In the genomic region with DNA sequence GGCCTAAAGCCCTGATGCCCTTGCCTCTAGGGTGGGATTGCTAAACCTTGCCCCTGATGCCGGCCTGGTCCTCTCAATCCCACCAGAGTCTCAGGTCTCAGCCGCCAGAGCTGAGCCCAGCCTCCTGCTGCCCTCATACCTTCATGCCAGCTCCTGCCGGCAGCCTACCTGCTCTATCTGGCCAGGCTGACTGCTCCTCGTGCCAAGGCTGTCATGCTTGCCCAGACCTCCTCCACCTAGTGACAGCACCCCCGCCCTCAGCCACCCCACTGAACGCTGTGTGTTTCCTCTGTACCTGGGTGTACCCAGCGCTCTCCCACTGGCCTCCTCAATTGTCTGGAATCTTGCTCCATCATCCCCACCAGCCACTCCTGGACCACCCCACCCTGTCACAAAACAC, we compare ENCODE assay signal across 16 cellular contexts.
DNase-seq lines count a peak whose midpoint lies in the region; ATAC-seq, FAIRE-seq and TF ChIP-seq lines count a peak whose summit lies in the region.
"Had no signal": no experiment of that assay in that cellular context is flagged by ENCODE, and none has a peak within 500 bp of the region (broad histone marks: within the 10 kb centered on the region; RNA-seq: fewer than 3 reads in every experiment).

No MANE protein-coding gene starts in this region.

- no peak overlapping the region for H2BK12ac ChIP-seq in neuronal stem cell (ENCODE audit: low read length)

- TF ChIP-seq POLR2A in HepG2 (IDR thresholded peaks at IDR 0.05; ENCODE audit: insufficient read depth in 1 of 2, low read depth in 2 of 2, low read length in 2 of 2), result no peak
- no peak for TF ChIP-seq POLR2A in thyroid gland (IDR thresholded peaks at IDR 0.05)

- no peaks in the 10 kb centered on the region for H3K36me3 ChIP-seq in HepG2 (replicated peaks in 1 of 2; ENCODE audit: control insufficient read depth in 1 of 2, insufficient read depth in 2 of 2, low read length in 2 of 2)
- H3K36me3 ChIP-seq in neuronal stem cell (replicated peaks in 1 of 2; ENCODE audit: control insufficient read depth in 2 of 2, insufficient read depth in 2 of 2, low read length in 2 of 2), result no peaks in the 10 kb centered on the region
- H3K36me3 ChIP-seq in thyroid gland, result no peaks in the 10 kb centered on the region
- H3K36me3 ChIP-seq: BE2C had no signal

- H4K8ac ChIP-seq in neuronal stem cell (ENCODE audit: low read depth, low read length), result no peak overlapping the region

- H2AK5ac ChIP-seq in neuronal stem cell (ENCODE audit: low read depth, low read length), result no peak overlapping the region

- H3K4me1 ChIP-seq in HepG2 (ENCODE audit: insufficient read depth, low read length) (peaks cover 72% of the 10 kb centered on the region), neuronal stem cell (ENCODE audit: control insufficient read depth in 2 of 2, insufficient read depth in 1 of 2, low read depth in 1 of 2, low read length in 2 of 2) (peaks cover 0 to under 1% of the 10 kb centered on the region in 2 donors), thyroid gland (no peaks in the 10 kb centered on the region)
- H3K4me1 ChIP-seq: A549, BE2C had no signal

- H3K27ac ChIP-seq in HepG2 (ENCODE audit: extremely low read length, insufficient read depth, low read length), result no peak overlapping the region
- H3K27ac ChIP-seq in neuronal stem cell (replicated peaks; ENCODE audit: low read length), result no peak overlapping the region
- no peak overlapping the region for H3K27ac ChIP-seq in thyroid gland
- H3K27ac ChIP-seq in RWPE1, result no peak overlapping the region
- H3K27ac ChIP-seq: A549, C4-2B had no signal

- POLR2A ChIA-PET in HepG2 (lab: Yijun Ruan, JAX) (no interaction called here), RWPE1 (lab: Yijun Ruan, JAX; ENCODE audit: low non-redundant PET) (no interaction called here)

- H3K4ac ChIP-seq in neuronal stem cell (ENCODE audit: low read length), result no peak overlapping the region

- in situ Hi-C loops in HepG2 (cut with HindIII; ENCODE audit: extremely low pct_ligation_motif_present, low pct_unique_long_range_greater_than_20kb), result no loop called here

- no peaks in the 10 kb centered on the region for H4K20me1 ChIP-seq in HepG2 (ENCODE audit: insufficient read depth, low read length)

- no TSS peak for BruUV-seq in HepG2 (replicated peaks; lab: Mats Ljungman, UMichigan)

- ATAC-seq in HepG2, result no peak
- no peak for ATAC-seq in GM18502 (IDR thresholded peaks at IDR 0.05; ENCODE audit: poor library complexity, unreplicated experiment)
- ATAC-seq: A549, GM23338 had no signal

- intact Hi-C loops in HepG2 (cut with micrococcal nuclease; ENCODE audit: unreplicated experiment), result no loop called here
- intact Hi-C loops in thyroid gland (cut with DNase I), result no loop called here

- CTCF ChIA-PET in HepG2 (lab: Yijun Ruan, JAX; ENCODE audit: low intra/inter-chr PET ratio, low total read pairs) (no interaction called here), RWPE1 (lab: Yijun Ruan, JAX) (interaction anchor here (0.6 kb wide), 1 partner anchor 20 kb away, joined by 3 read pairs; no protein-coding TSS in a partner anchor)

- H3K9me3 ChIP-seq in HepG2 (ENCODE audit: low read length) (no peaks in the 10 kb centered on the region), neuronal stem cell (replicated peaks in 1 of 2; ENCODE audit: control insufficient read depth in 2 of 2, insufficient read depth in 1 of 2, low read depth in 1 of 2, low read length in 2 of 2) (no peaks in the 10 kb centered on the region), thyroid gland (no peaks in the 10 kb centered on the region)
- H3K9me3 ChIP-seq: A549, BE2C had no signal

- H2AFZ ChIP-seq in HepG2 (ENCODE audit: low read length), result no peak overlapping the region
- no peak overlapping the region for H2AFZ ChIP-seq in neuronal stem cell (ENCODE audit: low read length)
- H2AFZ ChIP-seq: GM23338 had no signal

- peak overlapping the region; percentile 19 for H3K23ac ChIP-seq in neuronal stem cell (ENCODE audit: low read depth, low read length, poor library complexity)

- H3K9ac ChIP-seq in HepG2 (ENCODE audit: insufficient read depth, low read depth, low read length) (no peak overlapping the region), neuronal stem cell (ENCODE audit: low read depth, low read length, poor library complexity) (no peak overlapping the region)

- H3K4me2 ChIP-seq in HepG2 (ENCODE audit: low read depth, low read length) (no peak overlapping the region), neuronal stem cell (ENCODE audit: insufficient read depth, low read length, poor library complexity, severe bottlenecking) (no peak overlapping the region)
- H3K4me2 ChIP-seq: A549, GM23338 had no signal

- peak; percentile 89 to 97 for DNase-seq in cerebellar nuclear complex (lab: John Stamatoyannopoulos, UW)
- no peak for DNase-seq in HepG2 (ENCODE audit: low spot score)
- DNase-seq in neuronal stem cell (ENCODE audit: low spot score), result no peak
- DNase-seq in thyroid gland, result peak; percentile 74 to 83
- DNase-seq in HT-29 (ENCODE audit: low spot score), result no peak
- DNase-seq in RWPE1 (ENCODE audit: low spot score), result no peak
- DNase-seq: BE2C; CD4-positive, alpha-beta memory T cell; DMS79; H9 had no signal

- peak overlapping the region; percentile 35 for H3K18ac ChIP-seq in neuronal stem cell (ENCODE audit: low read length)

- H2BK120ac ChIP-seq in neuronal stem cell (ENCODE audit: low read depth, low read length), result no peak overlapping the region

- over 99% methylated on average over 6 of the region's 7 CpGs for whole genome bisulfite sequencing in HepG2 (ENCODE audit: low lambda C conversion rate)
- WGBS in neuronal stem cell (ENCODE audit: extremely low coverage in 2 of 2, insufficient read length in 2 of 2, insufficient replicate concordance in 1 of 2), 2 donors, result no CpG with 5 or more reads among the region's 7 CpGs
- 70 to 72% methylated on average over 7 of the region's 7 CpGs for WGBS in thyroid gland, 2 donors

- H2BK5ac ChIP-seq in neuronal stem cell (ENCODE audit: low read length), result no peak overlapping the region

- TF ChIP-seq RAD21 in HepG2 (CRISPR knock-in tag; IDR thresholded peaks at IDR 0.05), result no peak

- H4K91ac ChIP-seq in neuronal stem cell (ENCODE audit: low read depth, low read length, poor library complexity), result no peak overlapping the region

- TF ChIP-seq EP300 in HepG2 (IDR thresholded peaks at IDR 0.05; ENCODE audit: low read depth in 2 of 2, low read length in 2 of 2) (no peak), HepG2 (CRISPR knock-in tag; IDR thresholded peaks at IDR 0.05; ENCODE audit: borderline replicate concordance) (no peak)

- TF ChIP-seq CTCF in HepG2 (CRISPR knock-in tag; IDR thresholded peaks at IDR 0.05) (no peak), thyroid gland (IDR thresholded peaks at IDR 0.05) (no peak), RWPE1 (conservative IDR thresholded peaks at IDR 0.05; ENCODE audit: low read depth) (no peak)

- no peak overlapping the region for H2BK15ac ChIP-seq in neuronal stem cell (ENCODE audit: low read length)

- peak overlapping the region; percentile 92 for H3K14ac ChIP-seq in neuronal stem cell (ENCODE audit: low read length)

- no peaks in the 10 kb centered on the region for H3K79me2 ChIP-seq in HepG2 (ENCODE audit: insufficient read depth, low read length)

- H3K4me3 ChIP-seq in HepG2 (replicated peaks in 1 of 3; ENCODE audit: insufficient read depth in 1 of 3, low read depth in 2 of 3, low read length in 3 of 3), result no peak overlapping the region
- H3K4me3 ChIP-seq in neuronal stem cell (ENCODE audit: low read length in 2 of 2), result no peak overlapping the region
- H3K4me3 ChIP-seq in thyroid gland (replicated peaks in 1 of 3), result no peak overlapping the region
- H3K4me3 ChIP-seq: A549, GM23338 had no signal

- FAIRE-seq in HepG2 (lab: Jason Lieb, UNC), result no peak
- FAIRE-seq: A549, G401.6, GM12891 had no signal

- no peaks in the 10 kb centered on the region for H3K79me1 ChIP-seq in neuronal stem cell (ENCODE audit: low read depth, low read length)

- no peaks in the 10 kb centered on the region for H3K27me3 ChIP-seq in HepG2 (ENCODE audit: control insufficient read depth in 1 of 2, insufficient read depth in 2 of 2, low read length in 2 of 2)
- no peaks in the 10 kb centered on the region for H3K27me3 ChIP-seq in neuronal stem cell (ENCODE audit: control insufficient read depth in 3 of 3, insufficient read depth in 3 of 3, low read depth in 1 of 3, low read length in 3 of 3)
- no peaks in the 10 kb centered on the region for H3K27me3 ChIP-seq in thyroid gland
- H3K27me3 ChIP-seq: BE2C had no signal

TF ChIP-seq in HepG2, 621 proteins besides CTCF, POLR2A, EP300 and RAD21 (continues in another document):
- TF ChIP-seq ZFP36L2 (CRISPR knock-in tag; IDR thresholded peaks at IDR 0.05) (no peak), ZNF749 (CRISPR knock-in tag; IDR thresholded peaks at IDR 0.05; ENCODE audit: borderline replicate concordance) (no peak), NR1H2 (CRISPR knock-in tag; IDR thresholded peaks at IDR 0.05; ENCODE audit: borderline replicate concordance, low read depth) (no peak)

Comparison
In these comparisons a context has a peak if more than half of its experiments do, and no peak if none do; other contexts are left out.
1. DNase-seq: peak in cerebellar nuclear complex (2 of 2) and thyroid gland (2 of 2); none in HepG2 (single experiment), neuronal stem cell (single experiment), HT-29 (single experiment) and RWPE1 (single experiment).